ENCODE assay signal across 19 cellular contexts in the genomic region with DNA sequence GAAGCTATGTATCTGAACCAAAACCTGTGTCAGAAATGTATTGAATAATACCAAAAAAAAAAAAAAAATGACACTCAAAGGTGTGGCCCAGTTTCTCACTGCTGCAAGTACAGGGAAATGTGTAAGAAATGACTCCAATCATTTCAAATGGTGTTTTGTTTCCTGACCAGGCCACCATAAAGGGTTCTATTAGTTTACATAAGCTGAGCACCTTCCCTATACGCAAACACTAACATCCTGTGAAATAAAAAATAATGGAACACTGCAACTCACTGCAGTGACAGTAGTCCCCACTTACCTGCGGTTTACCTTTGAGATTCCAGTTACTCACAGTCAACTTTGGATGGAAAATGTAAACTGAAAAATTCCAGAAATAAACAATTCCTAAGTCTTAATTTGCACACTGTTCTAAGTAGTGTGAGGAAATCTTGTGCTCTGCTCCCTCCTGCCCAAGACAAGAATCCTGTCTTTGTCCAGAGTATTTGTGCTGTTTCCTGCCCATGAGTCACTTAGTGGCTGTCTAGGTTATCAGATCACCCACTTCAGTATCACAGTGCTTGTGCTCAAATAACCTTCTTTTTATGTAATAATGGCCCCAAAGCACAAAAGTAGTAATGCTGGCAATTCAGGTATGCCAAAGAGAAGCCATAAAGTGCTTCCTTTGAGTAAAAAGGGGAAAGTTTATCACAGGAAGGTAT.
DNase-seq lines count a peak whose midpoint lies in the region; ATAC-seq, FAIRE-seq and TF ChIP-seq lines count a peak whose summit lies in the region.
"Had no signal": no experiment of that assay in that cellular context is flagged by ENCODE, and none has a peak within 500 bp of the region (broad histone marks: within the 10 kb centered on the region; RNA-seq: fewer than 3 reads in every experiment).

No MANE protein-coding gene starts in this region.

- POLR2A ChIA-PET in PC-3 (lab: Charles Lee; ENCODE audit: unreplicated experiment): no interaction called here

- CTCF ChIA-PET in PC-3 (lab: Charles Lee): no interaction called here

- no peaks in the 10 kb centered on the region for H3K9me2 ChIP-seq in PC-3 (replicated peaks; ENCODE audit: low read length)

- H3K27ac ChIP-seq in PC-3 (ENCODE audit: low read length): peak overlapping the region; percentile 92
- no peak overlapping the region for H3K27ac ChIP-seq in small intestine (ENCODE audit: low read depth in 1 of 2, low read length in 1 of 2)
- H3K27ac ChIP-seq: heart right ventricle, neural progenitor cell, skin epidermis, stomach, WERI-Rb-1 had no signal

- FAIRE-seq in small intestine (lab: Jason Lieb, UNC): no peak

- H3K9ac ChIP-seq in PC-3 (ENCODE audit: low read length): peak overlapping the region; percentile 57
- H3K9ac ChIP-seq: neural progenitor cell had no signal

- H3K27me3 Mint-ChIP-seq in activated naive CD8-positive, alpha-beta T cell treated with anti-CD3 and anti-CD28 coated beads, Interleukin-2, amount 50 U/mL, for 24 hours: no peaks in the 10 kb centered on the region
- H3K27me3 Mint-ChIP-seq: activated naive CD4-positive, alpha-beta T cell treated with anti-CD3 and anti-CD28 coated beads, Interleukin-2, amount 10 ng/mL, durations not matched to agents 7 days and 5 days; CD8-positive, alpha-beta memory T cell had no signal

- TF ChIP-seq CTCF in PC-3 (conservative IDR thresholded peaks at IDR 0.05; ENCODE audit: low read depth, low read length) (no peak), fibroblast of villous mesenchyme (IDR thresholded peaks at IDR 0.05; ENCODE audit: insufficient read depth, low read depth, low read length) (no peak)

- peaks cover 4% of the 10 kb centered on the region for H3K9me3 Mint-ChIP-seq in activated naive CD8-positive, alpha-beta T cell treated with anti-CD3 and anti-CD28 coated beads, Interleukin-2, amount 50 U/mL, for 24 hours

- H3K4me1 ChIP-seq in PC-3 (ENCODE audit: insufficient read depth, low read length): peaks cover 22% of the 10 kb centered on the region
- H3K4me1 ChIP-seq in small intestine (ENCODE audit: control insufficient read depth in 2 of 2, insufficient read depth in 1 of 2, low read depth in 1 of 2, low read length in 1 of 2): no peaks in the 10 kb centered on the region
- H3K4me1 ChIP-seq: heart right ventricle, neural progenitor cell had no signal

- H3K36me3 Mint-ChIP-seq in activated naive CD8-positive, alpha-beta T cell treated with anti-CD3 and anti-CD28 coated beads, Interleukin-2, amount 50 U/mL, for 24 hours (ENCODE audit: low read depth): no peaks in the 10 kb centered on the region
- H3K36me3 Mint-ChIP-seq: activated naive CD4-positive, alpha-beta T cell treated with anti-CD3 and anti-CD28 coated beads, Interleukin-2, amount 10 ng/mL, durations not matched to agents 7 days and 5 days; CD8-positive, alpha-beta memory T cell; neural progenitor cell had no signal

- H3K4me3 ChIP-seq in PC-3 (ENCODE audit: low read length) (peak overlapping the region; percentile 50; the same call in 1 of the 2 replicates), fibroblast of villous mesenchyme (ENCODE audit: low read depth, low read length) (no peak overlapping the region), small intestine (ENCODE audit: low read depth in 1 of 2, low read length in 2 of 2) (no peak overlapping the region)
- H3K4me3 ChIP-seq: heart right ventricle, neural progenitor cell, skin epidermis, stomach had no signal

- peak; percentile 75 for DNase-seq in HT1080 (ENCODE audit: low read depth)
- DNase-seq in PC-3: peak; percentile 67
- DNase-seq in fibroblast of villous mesenchyme (ENCODE audit: low read depth): peak; percentile 70
- DNase-seq in small intestine: peak; percentile 27
- DNase-seq in activated gamma-delta T cell (lab: John Stamatoyannopoulos, UW): no peak
- no peak for DNase-seq in activated naive CD8-positive, alpha-beta T cell treated with anti-CD3 and anti-CD28 coated beads, Interleukin-2, amount 50 U/mL, for 24 hours
- DNase-seq: activated naive CD4-positive, alpha-beta T cell treated with anti-CD3 and anti-CD28 coated beads, Interleukin-2, amount 10 ng/mL, durations not matched to agents 7 days and 5 days; CD8-positive, alpha-beta memory T cell; central memory CD4-positive, alpha-beta T cell; heart right ventricle; HFFc6; left cardiac atrium; NCI-H1092 treated with DMSO at 0.1 percent for 48 hours; stomach; WERI-Rb-1 had no signal

- BruUV-seq in PC-3 (replicated peaks; lab: Mats Ljungman, UMichigan): no TSS peak

- no peak overlapping the region for H3K27ac Mint-ChIP-seq in activated naive CD8-positive, alpha-beta T cell treated with anti-CD3 and anti-CD28 coated beads, Interleukin-2, amount 50 U/mL, for 24 hours
- H3K27ac Mint-ChIP-seq: activated naive CD4-positive, alpha-beta T cell treated with anti-CD3 and anti-CD28 coated beads, Interleukin-2, amount 10 ng/mL, durations not matched to agents 7 days and 5 days; CD8-positive, alpha-beta memory T cell; HFFc6; neural progenitor cell had no signal

- H2AFZ ChIP-seq in PC-3 (ENCODE audit: low read length): no peak overlapping the region
- H2AFZ ChIP-seq: neural progenitor cell had no signal

- no peak overlapping the region for H3K4me3 Mint-ChIP-seq in activated naive CD8-positive, alpha-beta T cell treated with anti-CD3 and anti-CD28 coated beads, Interleukin-2, amount 50 U/mL, for 24 hours
- H3K4me3 Mint-ChIP-seq: activated naive CD4-positive, alpha-beta T cell treated with anti-CD3 and anti-CD28 coated beads, Interleukin-2, amount 10 ng/mL, durations not matched to agents 7 days and 5 days; CD8-positive, alpha-beta memory T cell; HFFc6; neural progenitor cell had no signal

- no peaks in the 10 kb centered on the region for H3K36me3 ChIP-seq in PC-3 (ENCODE audit: low read depth, low read length)
- no peaks in the 10 kb centered on the region for H3K36me3 ChIP-seq in small intestine (ENCODE audit: control insufficient read depth in 2 of 2, insufficient read depth in 2 of 2, low read length in 2 of 2)
- H3K36me3 ChIP-seq: heart right ventricle, neural progenitor cell, stomach, WERI-Rb-1 had no signal

- H3F3A ChIP-seq in PC-3 (ENCODE audit: low read length, unreplicated experiment): no peaks in the 10 kb centered on the region

- H4K20me1 ChIP-seq in PC-3 (ENCODE audit: low read length): no peaks in the 10 kb centered on the region

- 13 to 41% (median 30%) methylated on average over 2 of the region's 2 CpGs for WGBS in small intestine, 3 donors

- no peaks in the 10 kb centered on the region for H3K79me2 ChIP-seq in PC-3 (ENCODE audit: low read length)

- peak overlapping the region; percentile 77 for H3K4me2 ChIP-seq in PC-3 (ENCODE audit: low read length)
- H3K4me2 ChIP-seq: neural progenitor cell had no signal

- H3K27me3 ChIP-seq in PC-3 (ENCODE audit: low read length) (no peaks in the 10 kb centered on the region), small intestine (ENCODE audit: control insufficient read depth in 2 of 2, insufficient read depth in 2 of 2, low read length in 2 of 2) (no peaks in the 10 kb centered on the region)
- H3K27me3 ChIP-seq: heart right ventricle, neural progenitor cell, stomach had no signal

- intact Hi-C loops in PC-3 (cut with micrococcal nuclease): no loop called here

- ATAC-seq in PC-3 (peak; percentile 93), GM19328 (IDR thresholded peaks at IDR 0.05; ENCODE audit: unreplicated experiment) (no peak)
- ATAC-seq in activated naive CD8-positive, alpha-beta T cell treated with anti-CD3 and anti-CD28 coated beads, Interleukin-2, amount 50 U/mL, for 24 hours: no peak
- ATAC-seq: heart right ventricle, SK-N-SH treated with all-trans-retinoic acid at 6 μM for 48 hours had no signal

- H3K4me1 Mint-ChIP-seq in activated naive CD8-positive, alpha-beta T cell treated with anti-CD3 and anti-CD28 coated beads, Interleukin-2, amount 50 U/mL, for 24 hours: no peaks in the 10 kb centered on the region
- H3K4me1 Mint-ChIP-seq: activated naive CD4-positive, alpha-beta T cell treated with anti-CD3 and anti-CD28 coated beads, Interleukin-2, amount 10 ng/mL, durations not matched to agents 7 days and 5 days; CD8-positive, alpha-beta memory T cell had no signal

- no peaks in the 10 kb centered on the region for H3K9me3 ChIP-seq in PC-3 (ENCODE audit: low read length)
- H3K9me3 ChIP-seq in small intestine (ENCODE audit: control insufficient read depth, low read depth): no peaks in the 10 kb centered on the region
- H3K9me3 ChIP-seq: heart right ventricle, stomach had no signal

Comparison
In these comparisons a context has a peak if more than half of its experiments do, and no peak if none do; other contexts are left out.
1. DNase-seq: peak in HT1080 (single experiment), PC-3 (single experiment), fibroblast of villous mesenchyme (single experiment) and small intestine (single experiment); none in activated gamma-delta T cell (single experiment) and activated naive CD8-positive, alpha-beta T cell treated with anti-CD3 and anti-CD28 coated beads, Interleukin-2, amount 50 U/mL, for 24 hours (single experiment).